12 cellular contexts compared by ENCODE assay signal in the genomic region with DNA sequence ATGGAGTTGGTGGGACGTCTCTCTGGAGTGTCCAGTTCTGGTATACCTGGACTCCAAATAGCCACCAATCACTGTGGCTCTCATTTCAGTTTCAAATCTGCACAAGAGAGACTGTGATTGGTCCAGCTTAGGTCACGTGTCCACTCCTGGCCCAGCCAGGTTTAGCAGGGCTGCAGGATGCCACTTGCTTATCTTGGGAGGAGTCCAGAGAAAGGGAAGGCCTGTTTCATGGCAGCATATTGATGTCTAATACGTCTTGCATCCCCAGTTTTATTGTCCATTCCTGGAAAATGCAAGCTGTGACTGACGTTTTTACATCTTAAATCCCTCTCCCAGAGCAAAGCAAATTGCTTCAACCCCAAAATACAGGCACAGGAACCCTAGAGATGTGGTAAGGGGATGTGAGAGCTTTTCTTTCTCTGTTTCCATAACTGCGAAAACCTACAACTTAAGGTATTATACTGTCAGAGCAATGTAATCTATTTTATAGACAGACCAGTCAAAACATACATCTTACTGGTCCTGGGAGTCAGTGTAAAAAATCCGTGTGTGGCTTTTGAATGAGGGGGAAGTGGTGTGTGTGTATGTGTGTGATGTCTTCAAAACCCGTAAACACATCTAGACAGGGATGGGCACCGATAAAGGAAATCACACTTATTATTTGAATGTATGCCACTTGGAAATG.
DNase-seq lines count a peak whose midpoint lies in the region; TF ChIP-seq lines count a peak whose summit lies in the region.
"Had no signal": no experiment of that assay in that cellular context is flagged by ENCODE, and none has a peak within 500 bp of the region (broad histone marks: within the 10 kb centered on the region; RNA-seq: fewer than 3 reads in every experiment).

No MANE protein-coding gene starts in this region.

- H3K4me3 ChIP-seq in effector memory CD4-positive, alpha-beta T cell (ENCODE audit: insufficient read depth, low read depth, low read length, poor library complexity, severe bottlenecking), result no peak overlapping the region

- CTCF ChIA-PET in HEK293T (lab: Yijun Ruan, JAX), result no interaction called here

- H3K9me3 ChIP-seq in effector memory CD4-positive, alpha-beta T cell (ENCODE audit: control insufficient read depth, low read length), result no peaks in the 10 kb centered on the region

- no peaks in the 10 kb centered on the region for H3K27me3 ChIP-seq in effector memory CD4-positive, alpha-beta T cell (replicated peaks; ENCODE audit: control insufficient read depth, insufficient read depth, low read length, poor library complexity, severe bottlenecking)

- H3K4me1 ChIP-seq in effector memory CD4-positive, alpha-beta T cell (ENCODE audit: control insufficient read depth, insufficient read depth, low read length, poor library complexity, severe bottlenecking), result no peaks in the 10 kb centered on the region

- no peak overlapping the region for H3K27ac ChIP-seq in effector memory CD4-positive, alpha-beta T cell (ENCODE audit: insufficient read depth, low read length, poor library complexity, severe bottlenecking)
- H3K27ac ChIP-seq: WERI-Rb-1 had no signal

- in situ Hi-C loops in SK-MEL-5 (cut with HindIII; ENCODE audit: low pct_unique_long_range_greater_than_20kb, low sequenced_read_pairs), result no loop called here

- peak; percentile 35 for DNase-seq in AG08395 (ENCODE audit: low spot score)
- peak; percentile 58 for DNase-seq in HEK293T (ENCODE audit: extremely low spot score)
- DNase-seq in SK-MEL-5 (ENCODE audit: low read depth, low spot score), result peak; percentile 37
- DNase-seq in iris pigment epithelial cell (ENCODE audit: low read depth), result peak; percentile 20
- DNase-seq in NCI-H187 (lab: John Stamatoyannopoulos, UW), result no peak
- DNase-seq in effector memory CD4-positive, alpha-beta T cell, result no peak
- no peak for DNase-seq in OCI-M2 (lab: John Stamatoyannopoulos, UW; ENCODE audit: unreplicated experiment)
- no peak for DNase-seq in NCI-H1417 treated with DMSO at 0.1 percent for 48 hours (lab: John Stamatoyannopoulos, UW)
- DNase-seq: activated naive CD8-positive, alpha-beta T cell treated with anti-CD3 and anti-CD28 coated beads, Interleukin-2, amount 50 U/mL, for 24 hours; cortex of kidney; NCI-H774; WERI-Rb-1 had no signal

- POLR2A ChIA-PET in HEK293T (lab: Yijun Ruan, JAX), result interaction anchor here (0.8 kb wide), 1 partner anchor 232 kb away, joined by 3 read pairs; no protein-coding TSS in a partner anchor

- no peaks in the 10 kb centered on the region for H3K36me3 ChIP-seq in effector memory CD4-positive, alpha-beta T cell (ENCODE audit: control insufficient read depth, insufficient read depth, low read length)
- H3K36me3 ChIP-seq: WERI-Rb-1 had no signal

TF ChIP-seq in HEK293T, 16 proteins besides CTCF, POLR2A, EP300 and RAD21:
- no peak for TF ChIP-seq ZNF384 (IDR thresholded peaks at IDR 0.05)
- TF ChIP-seq, protein P1, sequence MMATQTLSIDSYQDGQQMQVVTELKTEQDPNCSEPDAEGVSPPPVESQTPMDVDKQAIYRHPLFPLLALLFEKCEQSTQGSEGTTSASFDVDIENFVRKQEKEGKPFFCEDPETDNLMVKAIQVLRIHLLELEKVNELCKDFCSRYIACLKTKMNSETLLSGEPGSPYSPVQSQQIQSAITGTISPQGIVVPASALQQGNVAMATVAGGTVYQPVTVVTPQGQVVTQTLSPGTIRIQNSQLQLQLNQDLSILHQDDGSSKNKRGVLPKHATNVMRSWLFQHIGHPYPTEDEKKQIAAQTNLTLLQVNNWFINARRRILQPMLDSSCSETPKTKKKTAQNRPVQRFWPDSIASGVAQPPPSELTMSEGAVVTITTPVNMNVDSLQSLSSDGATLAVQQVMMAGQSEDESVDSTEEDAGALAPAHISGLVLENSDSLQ (IDR thresholded peaks at IDR 0.05), result peak; percentile 50

Comparison
In these comparisons a context has a peak if more than half of its experiments do, and no peak if none do; other contexts are left out.
1. DNase-seq: peak in AG08395 (single experiment), HEK293T (single experiment), SK-MEL-5 (single experiment) and iris pigment epithelial cell (single experiment); none in NCI-H187 (0 of 2), effector memory CD4-positive, alpha-beta T cell (0 of 3), OCI-M2 (single experiment) and NCI-H1417 treated with DMSO at 0.1 percent for 48 hours (single experiment).